Comparison of ENCODE assay signal across 17 cellular contexts in genomic region chr4:144582975-144583374, GRCh38.
DNase-seq lines count a peak whose midpoint lies in the region; ATAC-seq and TF ChIP-seq lines count a peak whose summit lies in the region.
"Had no signal": no experiment of that assay in that cellular context is flagged by ENCODE, and none has a peak within 500 bp of the region (broad histone marks: within the 10 kb centered on the region; RNA-seq: fewer than 3 reads in every experiment).

No MANE protein-coding gene starts in this region.

- H3K9me3 Mint-ChIP-seq in activated CD8-positive, alpha-beta T cell treated with anti-CD3 and anti-CD28 coated beads, Interleukin-2, amount 10 ng/mL, durations not matched to agents 7 days and 5 days (ENCODE audit: insufficient read depth): no peaks in the 10 kb centered on the region
- peaks cover 6 to 9% of the 10 kb centered on the region in 2 donors for H3K9me3 Mint-ChIP-seq in stimulated activated naive B cell treated with anti-CD40 and anti-IgM and Interleukin-4, amounts not matched to agents 10 μg/mL and 1 μg/mL and 100 μg/mL, for 72 hours

- H3K27ac ChIP-seq in brain microvascular endothelial cell (peak overlapping the region; percentile 86), upper lobe of left lung (peak overlapping the region in 1 of 4 donors; percentile 2)
- H3K27ac ChIP-seq: suprapubic skin had no signal

- in situ Hi-C loops in brain microvascular endothelial cell (cut with HindIII; ENCODE audit: low pct_ligation_motif_present, low sequenced_read_pairs): no loop called here

- CTCF ChIA-PET in activated CD8-positive, alpha-beta T cell treated with anti-CD3 and anti-CD28 coated beads, Interleukin-2, amount 10 ng/mL, durations not matched to agents 7 days and 5 days (lab: Charles Lee): no interaction called here

- H3K9me3 ChIP-seq in upper lobe of left lung: no peaks in the 10 kb centered on the region
- H3K9me3 ChIP-seq: suprapubic skin had no signal

- intact Hi-C loops in left colon (cut with DNase I, micrococcal nuclease): no loop called here

- peaks cover 0 to 10% (median 0%) of the 10 kb centered on the region in 4 donors for H3K4me1 ChIP-seq in upper lobe of left lung
- H3K4me1 ChIP-seq: suprapubic skin had no signal

- POLR2A ChIA-PET in activated CD8-positive, alpha-beta T cell treated with anti-CD3 and anti-CD28 coated beads, Interleukin-2, amount 10 ng/mL, durations not matched to agents 7 days and 5 days (lab: Charles Lee): no interaction called here

- peak; percentile 81 for DNase-seq in NCI-H2029 treated with DMSO at 0.1 percent for 48 hours (lab: John Stamatoyannopoulos, UW)
- no peak for DNase-seq in brain microvascular endothelial cell
- DNase-seq in left colon: no peak
- DNase-seq in upper lobe of left lung: no peak
- no peak for DNase-seq in activated CD8-positive, alpha-beta T cell treated with anti-CD3 and anti-CD28 coated beads, Interleukin-2, amount 10 ng/mL, durations not matched to agents 7 days and 5 days
- no peak for DNase-seq in erythroblast (lab: John Stamatoyannopoulos, UW)
- no peak for DNase-seq in stimulated activated naive B cell treated with anti-CD40 and anti-IgM and Interleukin-4, amounts not matched to agents 10 μg/mL and 1 μg/mL and 100 μg/mL, for 72 hours
- DNase-seq: activated CD4-positive, alpha-beta T cell treated with anti-CD3 and anti-CD28 coated beads for 4 hours; activated naive CD4-positive, alpha-beta T cell treated with anti-CD3 and anti-CD28 coated beads, Interleukin-2, amount 10 ng/mL, durations not matched to agents 7 days and 5 days; CD4-positive, CD25-positive, alpha-beta regulatory T cell; effector memory CD4-positive, alpha-beta T cell; MM.1S; NCI-H187 treated with DMSO at 0.1 percent for 48 hours; SIG-M5; stimulated activated CD4-positive, alpha-beta T cell treated with anti-CD3 and anti-CD28 coated beads, Interleukin-2, amount 100 ng/mL, for 24 hours had no signal

- TF ChIP-seq EP300 in upper lobe of left lung (IDR thresholded peaks at IDR 0.05): no peak

- H3K36me3 ChIP-seq in brain microvascular endothelial cell (replicated peaks) (no peaks in the 10 kb centered on the region), upper lobe of left lung (no peaks in the 10 kb centered on the region)
- H3K36me3 ChIP-seq: suprapubic skin had no signal

- TF ChIP-seq POLR2A in upper lobe of left lung (IDR thresholded peaks at IDR 0.05) (no peak), erythroblast (IDR thresholded peaks at IDR 0.05; ENCODE audit: low read length) (no peak)

- H3K27ac Mint-ChIP-seq in activated CD8-positive, alpha-beta T cell treated with anti-CD3 and anti-CD28 coated beads, Interleukin-2, amount 10 ng/mL, durations not matched to agents 7 days and 5 days: no peak overlapping the region
- H3K27ac Mint-ChIP-seq in stimulated activated naive B cell treated with anti-CD40 and anti-IgM and Interleukin-4, amounts not matched to agents 10 μg/mL and 1 μg/mL and 100 μg/mL, for 72 hours: no peak overlapping the region
- H3K27ac Mint-ChIP-seq: activated naive CD4-positive, alpha-beta T cell treated with anti-CD3 and anti-CD28 coated beads, Interleukin-2, amount 10 ng/mL, durations not matched to agents 7 days and 5 days; CD4-positive, CD25-positive, alpha-beta regulatory T cell; GM23338 had no signal

- no peaks in the 10 kb centered on the region for H3K4me1 Mint-ChIP-seq in activated CD8-positive, alpha-beta T cell treated with anti-CD3 and anti-CD28 coated beads, Interleukin-2, amount 10 ng/mL, durations not matched to agents 7 days and 5 days (ENCODE audit: low read depth)
- H3K4me1 Mint-ChIP-seq in stimulated activated naive B cell treated with anti-CD40 and anti-IgM and Interleukin-4, amounts not matched to agents 10 μg/mL and 1 μg/mL and 100 μg/mL, for 72 hours: no peaks in the 10 kb centered on the region
- H3K4me1 Mint-ChIP-seq: activated naive CD4-positive, alpha-beta T cell treated with anti-CD3 and anti-CD28 coated beads, Interleukin-2, amount 10 ng/mL, durations not matched to agents 7 days and 5 days; CD4-positive, CD25-positive, alpha-beta regulatory T cell; GM23338 had no signal

- H3K4me3 Mint-ChIP-seq in activated CD8-positive, alpha-beta T cell treated with anti-CD3 and anti-CD28 coated beads, Interleukin-2, amount 10 ng/mL, durations not matched to agents 7 days and 5 days: no peak overlapping the region
- no peak overlapping the region for H3K4me3 Mint-ChIP-seq in stimulated activated naive B cell treated with anti-CD40 and anti-IgM and Interleukin-4, amounts not matched to agents 10 μg/mL and 1 μg/mL and 100 μg/mL, for 72 hours
- H3K4me3 Mint-ChIP-seq: activated naive CD4-positive, alpha-beta T cell treated with anti-CD3 and anti-CD28 coated beads, Interleukin-2, amount 10 ng/mL, durations not matched to agents 7 days and 5 days; CD4-positive, CD25-positive, alpha-beta regulatory T cell; GM23338 had no signal

- TF ChIP-seq CTCF in brain microvascular endothelial cell (IDR thresholded peaks at IDR 0.05; ENCODE audit: low read depth, low read length, missing control alignments) (no peak), upper lobe of left lung (IDR thresholded peaks at IDR 0.05) (no peak)

- H3K27me3 ChIP-seq in brain microvascular endothelial cell (replicated peaks): no peaks in the 10 kb centered on the region
- no peaks in the 10 kb centered on the region for H3K27me3 ChIP-seq in upper lobe of left lung
- H3K27me3 ChIP-seq: suprapubic skin had no signal

- WGBS in upper lobe of left lung, 2 donors: 48 to 49% methylated on average over 3 of the region's 3 CpGs

- no peaks in the 10 kb centered on the region for H3K27me3 Mint-ChIP-seq in activated CD8-positive, alpha-beta T cell treated with anti-CD3 and anti-CD28 coated beads, Interleukin-2, amount 10 ng/mL, durations not matched to agents 7 days and 5 days (ENCODE audit: low read depth)
- no peaks in the 10 kb centered on the region for H3K27me3 Mint-ChIP-seq in stimulated activated naive B cell treated with anti-CD40 and anti-IgM and Interleukin-4, amounts not matched to agents 10 μg/mL and 1 μg/mL and 100 μg/mL, for 72 hours
- H3K27me3 Mint-ChIP-seq: activated naive CD4-positive, alpha-beta T cell treated with anti-CD3 and anti-CD28 coated beads, Interleukin-2, amount 10 ng/mL, durations not matched to agents 7 days and 5 days; CD4-positive, CD25-positive, alpha-beta regulatory T cell had no signal

- ATAC-seq in left colon (peak; percentile 97), upper lobe of left lung (ENCODE audit: low FRiP score in 2 of 2) (peak; percentile 49 to 81)
- no peak for ATAC-seq in activated CD8-positive, alpha-beta T cell treated with anti-CD3 and anti-CD28 coated beads, Interleukin-2, amount 10 ng/mL, durations not matched to agents 7 days and 5 days
- no peak for ATAC-seq in stimulated activated naive B cell treated with anti-CD40 and anti-IgM and Interleukin-4, amounts not matched to agents 10 μg/mL and 1 μg/mL and 100 μg/mL, for 72 hours (replicated peaks)
- ATAC-seq: GM23338 had no signal

- H3K36me3 Mint-ChIP-seq in activated CD8-positive, alpha-beta T cell treated with anti-CD3 and anti-CD28 coated beads, Interleukin-2, amount 10 ng/mL, durations not matched to agents 7 days and 5 days (ENCODE audit: low read depth): no peaks in the 10 kb centered on the region
- H3K36me3 Mint-ChIP-seq in stimulated activated naive B cell treated with anti-CD40 and anti-IgM and Interleukin-4, amounts not matched to agents 10 μg/mL and 1 μg/mL and 100 μg/mL, for 72 hours: peaks cover 4 to 5% of the 10 kb centered on the region in 2 donors
- H3K36me3 Mint-ChIP-seq: activated naive CD4-positive, alpha-beta T cell treated with anti-CD3 and anti-CD28 coated beads, Interleukin-2, amount 10 ng/mL, durations not matched to agents 7 days and 5 days; CD4-positive, CD25-positive, alpha-beta regulatory T cell had no signal

- H3K4me3 ChIP-seq in brain microvascular endothelial cell (ENCODE audit: low read depth, low read length): no peak overlapping the region
- H3K4me3 ChIP-seq in upper lobe of left lung: no peak overlapping the region
- H3K4me3 ChIP-seq: GM23338, suprapubic skin had no signal

Comparison
In these comparisons a context has a peak if more than half of its experiments do, and no peak if none do; other contexts are left out.
1. ATAC-seq: peak in left colon (single experiment) and upper lobe of left lung (2 of 2); none in activated CD8-positive, alpha-beta T cell treated with anti-CD3 and anti-CD28 coated beads, Interleukin-2, amount 10 ng/mL, durations not matched to agents 7 days and 5 days (single experiment) and stimulated activated naive B cell treated with anti-CD40 and anti-IgM and Interleukin-4, amounts not matched to agents 10 μg/mL and 1 μg/mL and 100 μg/mL, for 72 hours (0 of 2).